20 cellular contexts compared by ENCODE assay signal in genomic region chr5:174190073-174190675, GRCh38.
"Had no signal": no experiment of that assay in that cellular context is flagged by ENCODE, and none has a peak within 500 bp of the region (broad histone marks: within the 10 kb centered on the region; RNA-seq: fewer than 3 reads in every experiment).

No MANE protein-coding gene starts in this region.

- H3K9me3 Mint-ChIP-seq: activated naive CD8-positive, alpha-beta T cell treated with anti-CD3 and anti-CD28 coated beads for 36 hours; activated T-helper 1 cell treated with anti-CD3 and anti-CD28 coated beads, Interleukin-12 subunit alpha, Interleukin-12 subunit beta, Interleukin-2, Interleukin-4 antibody, amounts not matched to agents 30 ng/mL and 10 ng/mL and 1 ng/mL, durations not matched to agents 14 hours and 24 hours and 36 hours; central memory CD8-positive, alpha-beta T cell; naive thymus-derived CD8-positive, alpha-beta T cell had no signal

- DNase-seq: activated CD4-positive, CD25-positive, alpha-beta regulatory T cell treated with anti-CD3 and anti-CD28 coated beads, Interleukin-2, amount 50 U/mL, for 72 hours; activated naive CD8-positive, alpha-beta T cell treated with anti-CD3 and anti-CD28 coated beads for 36 hours; amygdala; brain microvascular endothelial cell; cortex of kidney; effector CD8-positive, alpha-beta T cell; foreskin melanocyte; left colon; mammary epithelial cell; naive thymus-derived CD8-positive, alpha-beta T cell; nucleus accumbens; posterior cingulate gyrus; right cardiac atrium; stimulated activated CD4-positive, alpha-beta T cell treated with anti-CD3 and anti-CD28 coated beads, Interleukin-4, amount 100 ng/mL, for 4 hours; stimulated activated CD8-positive, alpha-beta memory T cell treated with anti-CD3 and anti-CD28 coated beads, Interleukin-4, amount 100 ng/mL, for 48 hours; stimulated activated naive CD8-positive, alpha-beta T cell treated with anti-CD3 and anti-CD28 coated beads, Interleukin-15, Interleukin-2, amounts not matched to agents 100 U/mL and 50 U/mL, for 24 hours had no signal

- H3K27me3 ChIP-seq: brain microvascular endothelial cell, upper lobe of left lung had no signal

- H3K27ac Mint-ChIP-seq: activated naive CD8-positive, alpha-beta T cell treated with anti-CD3 and anti-CD28 coated beads for 36 hours; activated T-helper 1 cell treated with anti-CD3 and anti-CD28 coated beads, Interleukin-12 subunit alpha, Interleukin-12 subunit beta, Interleukin-2, Interleukin-4 antibody, amounts not matched to agents 30 ng/mL and 10 ng/mL and 1 ng/mL, durations not matched to agents 14 hours and 24 hours and 36 hours; naive thymus-derived CD8-positive, alpha-beta T cell had no signal

- H3K9me3 ChIP-seq: upper lobe of left lung had no signal

- H3K4me3 ChIP-seq: smooth muscle cell, upper lobe of left lung had no signal

- H3K36me3 Mint-ChIP-seq: activated naive CD8-positive, alpha-beta T cell treated with anti-CD3 and anti-CD28 coated beads for 36 hours; naive thymus-derived CD8-positive, alpha-beta T cell had no signal

- H3K27me3 Mint-ChIP-seq: central memory CD8-positive, alpha-beta T cell had no signal

- H3K36me3 ChIP-seq: brain microvascular endothelial cell, upper lobe of left lung had no signal

- H3K4me3 Mint-ChIP-seq: activated naive CD8-positive, alpha-beta T cell treated with anti-CD3 and anti-CD28 coated beads for 36 hours; activated T-helper 1 cell treated with anti-CD3 and anti-CD28 coated beads, Interleukin-12 subunit alpha, Interleukin-12 subunit beta, Interleukin-2, Interleukin-4 antibody, amounts not matched to agents 30 ng/mL and 10 ng/mL and 1 ng/mL, durations not matched to agents 14 hours and 24 hours and 36 hours; central memory CD8-positive, alpha-beta T cell; naive thymus-derived CD8-positive, alpha-beta T cell had no signal

- H3K4me1 Mint-ChIP-seq: activated naive CD8-positive, alpha-beta T cell treated with anti-CD3 and anti-CD28 coated beads for 36 hours; central memory CD8-positive, alpha-beta T cell; naive thymus-derived CD8-positive, alpha-beta T cell had no signal

- H3K4me1 ChIP-seq: upper lobe of left lung had no signal

- ATAC-seq: left colon; naive thymus-derived CD8-positive, alpha-beta T cell; right cardiac atrium; stimulated activated naive CD8-positive, alpha-beta T cell treated with anti-CD3 and anti-CD28 coated beads, Interleukin-15, Interleukin-2, amounts not matched to agents 100 U/mL and 50 U/mL, for 24 hours had no signal

- H3K27ac ChIP-seq: brain microvascular endothelial cell, upper lobe of left lung had no signal
